Comparison of ENCODE assay signal across 8 cellular contexts in the genomic region with DNA sequence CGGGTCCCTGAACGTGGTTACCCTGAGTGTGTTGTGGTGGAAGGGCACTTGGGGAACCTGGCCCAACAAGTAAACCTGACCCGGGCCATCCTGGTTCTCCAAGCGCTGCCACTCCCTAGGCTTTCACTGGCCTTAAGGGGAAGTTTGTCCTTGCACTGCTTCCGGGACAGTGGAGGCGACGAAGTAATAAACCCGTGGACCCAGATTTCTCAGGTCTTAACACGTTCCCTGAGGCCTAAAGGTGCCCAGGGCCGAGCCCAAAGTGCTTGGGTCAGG. TPM values are rescaled to one million over a fixed set of nuclear protein-coding genes. Genes with fewer than 3 reads are reported as not detected.
DNase-seq lines count a peak whose midpoint lies in the region; ATAC-seq and TF ChIP-seq lines count a peak whose summit lies in the region.

No MANE protein-coding gene starts in this region.

- H3K9me3 Mint-ChIP-seq in activated CD8-positive, alpha-beta T cell treated with anti-CD3 and anti-CD28 coated beads for 36 hours = no peaks in the 10 kb centered on the region

- TF ChIP-seq POLR2A in stomach (IDR thresholded peaks at IDR 0.05) = no peak

- H3K4me1 ChIP-seq in stomach = peaks cover 15 to 50% (median 26%) of the 10 kb centered on the region in 4 donors

- ATAC-seq in activated CD8-positive, alpha-beta T cell treated with anti-CD3 and anti-CD28 coated beads for 36 hours = no peak
- ATAC-seq in HG02973 (IDR thresholded peaks at IDR 0.05; ENCODE audit: unreplicated experiment) = no peak

- H3K27me3 ChIP-seq in stomach = no peaks in the 10 kb centered on the region

- DNase-seq in NCI-H2171 treated with DMSO at 0.1 percent for 48 hours (lab: John Stamatoyannopoulos, UW) (peak; percentile 41), NCI-H2171 (lab: John Stamatoyannopoulos, UW) (no peak), stomach (no peak), NCI-H2227 (lab: John Stamatoyannopoulos, UW; ENCODE audit: unreplicated experiment) (no peak), activated gamma-delta T cell treated with Interleukin-2 at 50 U/mL for 16 hours (no peak)
- no peak for DNase-seq in activated CD8-positive, alpha-beta T cell treated with anti-CD3 and anti-CD28 coated beads for 36 hours

- no peak for TF ChIP-seq CTCF in activated CD8-positive, alpha-beta T cell treated with anti-CD3 and anti-CD28 coated beads for 36 hours (IDR thresholded peaks at IDR 0.05)
- TF ChIP-seq CTCF in stomach (IDR thresholded peaks at IDR 0.05) = no peak

- peak overlapping the region; percentile 77 for H3K4me3 ChIP-seq in iPS-18c (ENCODE audit: insufficient read depth, low read depth, low read length)
- peak overlapping the region; percentile 62 to 78 (median 72) for H3K4me3 ChIP-seq in stomach

- POLR2A ChIA-PET in activated CD8-positive, alpha-beta T cell treated with anti-CD3 and anti-CD28 coated beads for 36 hours (lab: Charles Lee) = interaction anchor here (1.1 to 2.6 kb wide), 3 partner anchors 13 to 20 kb away, joined by 3 to 13 read pairs (median 7); a partner anchor contains a TSS

- CTCF ChIA-PET in activated CD8-positive, alpha-beta T cell treated with anti-CD3 and anti-CD28 coated beads for 36 hours (lab: Charles Lee) = interaction anchor here (1.6 to 4.7 kb wide), 4 partner anchors 14 to 227 kb away, joined by 4 to 29 read pairs (median 17); no protein-coding TSS in a partner anchor

- peaks cover 12% of the 10 kb centered on the region for H3K4me1 Mint-ChIP-seq in activated CD8-positive, alpha-beta T cell treated with anti-CD3 and anti-CD28 coated beads for 36 hours (ENCODE audit: low read depth)

- intact Hi-C loops in activated CD8-positive, alpha-beta T cell treated with anti-CD3 and anti-CD28 coated beads for 36 hours (cut with micrococcal nuclease) = no loop called here
- intact Hi-C loops in stomach (cut with DNase I; ENCODE audit: low total_unique reads) = no loop called here

- no peaks in the 10 kb centered on the region for H3K36me3 Mint-ChIP-seq in activated CD8-positive, alpha-beta T cell treated with anti-CD3 and anti-CD28 coated beads for 36 hours (ENCODE audit: low read depth)

- no peak for TF ChIP-seq EP300 in stomach (IDR thresholded peaks at IDR 0.05)

- peak overlapping the region; percentile 80 to 90 (median 84) for H3K27ac ChIP-seq in stomach

- WGBS in stomach, 5 donors = 0 to 2% (median 1%) methylated on average over 7 to 10 of the region's 10 CpGs

- no peaks in the 10 kb centered on the region for H3K27me3 Mint-ChIP-seq in activated CD8-positive, alpha-beta T cell treated with anti-CD3 and anti-CD28 coated beads for 36 hours

- H3K9me3 ChIP-seq in iPS-18c (ENCODE audit: control insufficient read depth, insufficient read depth, low read length) = no peaks in the 10 kb centered on the region
- no peaks in the 10 kb centered on the region for H3K9me3 ChIP-seq in stomach

- H3K4me3 Mint-ChIP-seq in activated CD8-positive, alpha-beta T cell treated with anti-CD3 and anti-CD28 coated beads for 36 hours = peak overlapping the region; percentile 80

- peaks cover 0 to 1% (median 0%) of the 10 kb centered on the region in 4 donors for H3K36me3 ChIP-seq in stomach

- H3K27ac Mint-ChIP-seq in activated CD8-positive, alpha-beta T cell treated with anti-CD3 and anti-CD28 coated beads for 36 hours = peak overlapping the region; percentile 59

RNA-seq across cellular contexts. Expression of a gene that starts 0.3 kb away (rescaled TPM):
- 1 to 10 TPM; 1.4 to 1.8 TPM for total RNA-seq in activated CD8-positive, alpha-beta T cell treated with anti-CD3 and anti-CD28 coated beads for 36 hours
- 10 to 100 TPM in 2 of 5 donors, 1 to 10 TPM in 3; 1.2 to 32.4 (median 6.7) TPM for total RNA-seq in stomach
- polyA plus RNA-seq in stomach = 10 to 100 TPM in 2 of 3 donors, 1 to 10 TPM in 1; 5.3 to 16.7 (median 14.6) TPM

RNA-seq across cellular contexts. Expression of a gene that starts 12.1 kb away (rescaled TPM):
- 10 to 100 TPM; 35.4 to 35.5 TPM for total RNA-seq in activated CD8-positive, alpha-beta T cell treated with anti-CD3 and anti-CD28 coated beads for 36 hours
- 10 to 100 TPM; 15.2 to 30.9 (median 23.8) TPM for total RNA-seq in stomach
- polyA plus RNA-seq in stomach = 10 to 100 TPM; 19.9 to 37.4 (median 21.3) TPM

RNA-seq across cellular contexts. Expression of a gene that starts 16.4 kb away (rescaled TPM):
- 10 to 100 TPM; 67.6 to 75.5 TPM for total RNA-seq in activated CD8-positive, alpha-beta T cell treated with anti-CD3 and anti-CD28 coated beads for 36 hours
- 100 to 1,000 TPM in 1 of 5 donors, 10 to 100 TPM in 4; 32.1 to 142 (median 85.2) TPM for total RNA-seq in stomach
- polyA plus RNA-seq in stomach = 100 to 1,000 TPM in 2 of 3 donors, 10 to 100 TPM in 1; 94.7 to 188 (median 162) TPM

RNA-seq across cellular contexts. Expression of a gene that starts 21.3 kb away (rescaled TPM):
- 10 to 100 TPM; 29.6 to 34.1 TPM for total RNA-seq in activated CD8-positive, alpha-beta T cell treated with anti-CD3 and anti-CD28 coated beads for 36 hours
- total RNA-seq in stomach = 10 to 100 TPM in 4 of 5 donors, 1 to 10 TPM in 1; 6.4 to 93.2 (median 26.8) TPM
- polyA plus RNA-seq in stomach = 10 to 100 TPM; 10.2 to 13.7 (median 11.6) TPM

RNA-seq across cellular contexts. Expression of a gene that starts 40.1 kb away (rescaled TPM):
- total RNA-seq in activated CD8-positive, alpha-beta T cell treated with anti-CD3 and anti-CD28 coated beads for 36 hours = 1 to 10 TPM; 6.5 to 7.4 TPM
- total RNA-seq in stomach = 10 to 100 TPM in 1 of 5 donors, 1 to 10 TPM in 3, not detected in 1; 1.3 to 40.8 (median 1.9) TPM
- polyA plus RNA-seq in stomach = 1 to 10 TPM; 1.1 to 5.7 (median 4.3) TPM
